ENCODE assay signal across 8 cellular contexts in genomic region chr19:44305457-44305856, GRCh38. TPM values are rescaled to one million over a fixed set of nuclear protein-coding genes. Genes with fewer than 3 reads are reported as not detected.
DNase-seq lines count a peak whose midpoint lies in the region; ATAC-seq, FAIRE-seq and TF ChIP-seq lines count a peak whose summit lies in the region.

No MANE protein-coding gene starts in this region.

- H3K27me3 Mint-ChIP-seq in activated CD8-positive, alpha-beta memory T cell treated with anti-CD3 and anti-CD28 coated beads, Interleukin-2, amount 10 ng/mL, durations not matched to agents 7 days and 5 days: no peaks in the 10 kb centered on the region
- no peaks in the 10 kb centered on the region for H3K27me3 Mint-ChIP-seq in activated naive CD8-positive, alpha-beta T cell treated with anti-CD3 and anti-CD28 coated beads, Interleukin-2, amount 10 ng/mL, durations not matched to agents 7 days and 5 days

- no peak overlapping the region for H3K27ac Mint-ChIP-seq in activated CD8-positive, alpha-beta memory T cell treated with anti-CD3 and anti-CD28 coated beads, Interleukin-2, amount 10 ng/mL, durations not matched to agents 7 days and 5 days
- no peak overlapping the region for H3K27ac Mint-ChIP-seq in activated naive CD8-positive, alpha-beta T cell treated with anti-CD3 and anti-CD28 coated beads, Interleukin-2, amount 10 ng/mL, durations not matched to agents 7 days and 5 days

- H3K36me3 ChIP-seq in kidney (ENCODE audit: control insufficient read depth in 1 of 2, insufficient read depth in 2 of 2, low read length in 2 of 2) (peaks cover 0 to 8% of the 10 kb centered on the region in 2 donors), stomach (peaks cover 0 to 22% (median 20%) of the 10 kb centered on the region in 4 donors)

- FAIRE-seq in kidney (lab: Jason Lieb, UNC): no peak

- peaks cover 16% of the 10 kb centered on the region for H3K36me3 Mint-ChIP-seq in activated CD8-positive, alpha-beta memory T cell treated with anti-CD3 and anti-CD28 coated beads, Interleukin-2, amount 10 ng/mL, durations not matched to agents 7 days and 5 days
- H3K36me3 Mint-ChIP-seq in activated naive CD8-positive, alpha-beta T cell treated with anti-CD3 and anti-CD28 coated beads, Interleukin-2, amount 10 ng/mL, durations not matched to agents 7 days and 5 days: peaks cover 8% of the 10 kb centered on the region

- H3K9me3 Mint-ChIP-seq in activated CD8-positive, alpha-beta memory T cell treated with anti-CD3 and anti-CD28 coated beads, Interleukin-2, amount 10 ng/mL, durations not matched to agents 7 days and 5 days (ENCODE audit: low read depth): peaks cover 13% of the 10 kb centered on the region
- H3K9me3 Mint-ChIP-seq in activated naive CD8-positive, alpha-beta T cell treated with anti-CD3 and anti-CD28 coated beads, Interleukin-2, amount 10 ng/mL, durations not matched to agents 7 days and 5 days: peaks cover 13% of the 10 kb centered on the region

- H3K27me3 ChIP-seq in stomach: no peaks in the 10 kb centered on the region

- H3K4me1 Mint-ChIP-seq in activated CD8-positive, alpha-beta memory T cell treated with anti-CD3 and anti-CD28 coated beads, Interleukin-2, amount 10 ng/mL, durations not matched to agents 7 days and 5 days: peaks cover 14% of the 10 kb centered on the region
- H3K4me1 Mint-ChIP-seq in activated naive CD8-positive, alpha-beta T cell treated with anti-CD3 and anti-CD28 coated beads, Interleukin-2, amount 10 ng/mL, durations not matched to agents 7 days and 5 days: peaks cover 14% of the 10 kb centered on the region

- H3K4me1 ChIP-seq in kidney (ENCODE audit: control insufficient read depth in 1 of 2, insufficient read depth in 1 of 2, low read depth in 1 of 2, low read length in 2 of 2) (peaks cover 2 to 6% of the 10 kb centered on the region in 2 donors), stomach (peaks cover 0 to 18% (median 12%) of the 10 kb centered on the region in 4 donors)

- DNase-seq in activated CD8-positive, alpha-beta memory T cell treated with anti-CD3 and anti-CD28 coated beads, Interleukin-2, amount 10 ng/mL, durations not matched to agents 7 days and 5 days: no peak
- DNase-seq in activated CD8-positive, alpha-beta memory T cell treated with anti-CD3 and anti-CD28 coated beads, Interleukin-2, amount 50 U/mL, for 48 hours: no peak
- no peak for DNase-seq in activated naive CD8-positive, alpha-beta T cell treated with anti-CD3 and anti-CD28 coated beads, Interleukin-2, amount 10 ng/mL, durations not matched to agents 7 days and 5 days
- DNase-seq in kidney (no peak), stomach (no peak), NCI-H446 (lab: John Stamatoyannopoulos, UW) (no peak), KG1 (lab: John Stamatoyannopoulos, UW) (no peak)
- no peak for DNase-seq in activated CD8-positive, alpha-beta memory T cell treated with anti-CD3 and anti-CD28 coated beads for 24 hours

- H3K9ac ChIP-seq in kidney (ENCODE audit: low read length in 2 of 2): no peak overlapping the region

- peak overlapping the region; percentile 88 for H3K4me3 Mint-ChIP-seq in activated CD8-positive, alpha-beta memory T cell treated with anti-CD3 and anti-CD28 coated beads, Interleukin-2, amount 10 ng/mL, durations not matched to agents 7 days and 5 days
- H3K4me3 Mint-ChIP-seq in activated naive CD8-positive, alpha-beta T cell treated with anti-CD3 and anti-CD28 coated beads, Interleukin-2, amount 10 ng/mL, durations not matched to agents 7 days and 5 days: peak overlapping the region; percentile 85

- WGBS in stomach, 5 donors: 85 to 95% (median 89%) methylated on average over 4 of the region's 4 CpGs

- TF ChIP-seq POLR2A in stomach (IDR thresholded peaks at IDR 0.05): no peak

- no peak for TF ChIP-seq EP300 in stomach (IDR thresholded peaks at IDR 0.05)

- intact Hi-C loops in kidney (cut with DNase I) (no loop called here), stomach (cut with DNase I; ENCODE audit: low total_unique reads) (no loop called here)

- H3K9me3 ChIP-seq in kidney (ENCODE audit: control insufficient read depth in 1 of 2, low read length in 2 of 2) (peaks cover 0 to 14% of the 10 kb centered on the region in 2 donors), stomach (peaks cover 0 to 50% (median 28%) of the 10 kb centered on the region in 4 donors)

- CTCF ChIA-PET in activated CD8-positive, alpha-beta memory T cell treated with anti-CD3 and anti-CD28 coated beads, Interleukin-2, amount 10 ng/mL, durations not matched to agents 7 days and 5 days (lab: Charles Lee): interaction anchor here (1.2 kb wide), 1 partner anchor 98 kb away, joined by 3 read pairs; no protein-coding TSS in a partner anchor

- H3K27ac ChIP-seq in kidney (ENCODE audit: low read depth in 2 of 2, low read length in 2 of 2) (no peak overlapping the region), stomach (peak overlapping the region in 1 of 5 donors; percentile 79)

- H3K4me3 ChIP-seq in kidney (ENCODE audit: low read length in 2 of 2) (peak overlapping the region; percentile 59 to 87), stomach (peak overlapping the region in 3 of 4 donors; percentile 79 to 88 (median 82))

- POLR2A ChIA-PET in activated naive CD8-positive, alpha-beta T cell treated with anti-CD3 and anti-CD28 coated beads, Interleukin-2, amount 10 ng/mL, durations not matched to agents 7 days and 5 days (lab: Charles Lee): interaction anchor here (0.9 to 1.9 kb wide), 4 partner anchors 93 to 404 kb away, joined by 3 to 8 read pairs (median 4); partner anchors contain the start of genes ZNF180 and ZNF227

- TF ChIP-seq CTCF in kidney (IDR thresholded peaks at IDR 0.05; ENCODE audit: borderline replicate concordance, extremely low read depth, insufficient read depth) (no peak), stomach (IDR thresholded peaks at IDR 0.05) (no peak)

- no peak for ATAC-seq in activated CD8-positive, alpha-beta memory T cell treated with anti-CD3 and anti-CD28 coated beads, Interleukin-2, amount 10 ng/mL, durations not matched to agents 7 days and 5 days
- no peak for ATAC-seq in activated naive CD8-positive, alpha-beta T cell treated with anti-CD3 and anti-CD28 coated beads, Interleukin-2, amount 10 ng/mL, durations not matched to agents 7 days and 5 days (ENCODE audit: low read depth)

RNA-seq across cellular contexts. Expression of gene ZNF235, which starts 0.6 kb away (rescaled TPM):
- total RNA-seq in activated CD8-positive, alpha-beta memory T cell treated with anti-CD3 and anti-CD28 coated beads, Interleukin-2, amount 10 ng/mL, durations not matched to agents 7 days and 5 days: 1 to 10 TPM; 6.8 to 7.1 TPM
- total RNA-seq in activated naive CD8-positive, alpha-beta T cell treated with anti-CD3 and anti-CD28 coated beads, Interleukin-2, amount 10 ng/mL, durations not matched to agents 7 days and 5 days: 1 to 10 TPM; 8.8 to 9.4 TPM
- total RNA-seq in kidney (9.4 TPM), stomach (10 to 100 TPM in 1 of 5 donors, 1 to 10 TPM in 3, under 1 TPM in 1; 0.89 to 14.9 (median 2.9) TPM)
- polyA plus RNA-seq in kidney (ENCODE audit: insufficient read depth, low read depth, low replicate concordance) (3.0 TPM), stomach (1 to 10 TPM; 1.1 to 1.5 (median 1.2) TPM)

RNA-seq across cellular contexts. Expression of gene ZNF233, which starts 45.8 kb away (rescaled TPM):
- under 1 TPM; 0.23 to 0.91 TPM for total RNA-seq in activated CD8-positive, alpha-beta memory T cell treated with anti-CD3 and anti-CD28 coated beads, Interleukin-2, amount 10 ng/mL, durations not matched to agents 7 days and 5 days
- 1 to 10 TPM; 1.0 to 1.6 TPM for total RNA-seq in activated naive CD8-positive, alpha-beta T cell treated with anti-CD3 and anti-CD28 coated beads, Interleukin-2, amount 10 ng/mL, durations not matched to agents 7 days and 5 days
- 1.9 TPM for total RNA-seq in kidney
- 2.5 TPM for polyA plus RNA-seq in kidney (ENCODE audit: insufficient read depth, low read depth, low replicate concordance)
- total RNA-seq in stomach: 1 to 10 TPM in 1 of 5 donors, under 1 TPM in 1, not detected in 3; 0.58 to 3.7 TPM
- under 1 TPM; 0.25 to 0.46 (median 0.43) TPM for polyA plus RNA-seq in stomach

RNA-seq across cellular contexts. Expression of gene ZNF112, which starts 51.0 kb away (rescaled TPM):
- total RNA-seq in activated CD8-positive, alpha-beta memory T cell treated with anti-CD3 and anti-CD28 coated beads, Interleukin-2, amount 10 ng/mL, durations not matched to agents 7 days and 5 days: not detected
- under 1 TPM; 0.28 to 0.30 TPM for total RNA-seq in activated naive CD8-positive, alpha-beta T cell treated with anti-CD3 and anti-CD28 coated beads, Interleukin-2, amount 10 ng/mL, durations not matched to agents 7 days and 5 days
- total RNA-seq in kidney: 8.5 TPM
- polyA plus RNA-seq in kidney (ENCODE audit: insufficient read depth, low read depth, low replicate concordance): 3.4 TPM
- 10 to 100 TPM in 2 of 5 donors, 1 to 10 TPM in 3; 1.2 to 20.1 (median 9.7) TPM for total RNA-seq in stomach
- polyA plus RNA-seq in stomach: 1 to 10 TPM; 1.1 to 1.7 (median 1.2) TPM
